In genomic region chr21:15653710-15654109, GRCh38 we compare ENCODE assay signal across 29 cellular contexts.
"Had no signal": no experiment of that assay in that cellular context is flagged by ENCODE, and none has a peak within 500 bp of the region (broad histone marks: within the 10 kb centered on the region; RNA-seq: fewer than 3 reads in every experiment).

No MANE protein-coding gene starts in this region.

- DNase-seq: activated CD4-positive, alpha-beta T cell treated with anti-CD3 and anti-CD28 coated beads, Interleukin-2, amount 10 ng/mL, durations not matched to agents 24 days and 14 days; activated CD4-positive, alpha-beta T cell treated with anti-CD3 and anti-CD28 coated beads, Interleukin-2, amount 50 U/mL, for 4 hours; activated CD8-positive, alpha-beta T cell treated with anti-CD3 and anti-CD28 coated beads for 36 hours; activated gamma-delta T cell; activated naive CD4-positive, alpha-beta T cell treated with Interleukin-2 at 50 U/mL for 16 hours; activated naive CD8-positive, alpha-beta T cell treated with anti-CD3 and anti-CD28 coated beads, Interleukin-2, amount 10 ng/mL, durations not matched to agents 7 days and 5 days; activated T-cell treated with anti-CD3 and anti-CD28 coated beads, Interleukin-2, amount 50 U/mL, for 24 hours; amygdala; Karpas-422; NCI-H1048; NCI-H1105 treated with DMSO at 0.1 percent for 48 hours; NCI-H1436; NCI-H1694 treated with DMSO at 0.1 percent for 48 hours; NCI-H2029; NCI-H2227 treated with DMSO at 0.1 percent for 48 hours; NCI-H446; NCI-H510A treated with DMSO at 0.1 percent for 48 hours; NCI-H748 treated with DMSO at 0.1 percent for 48 hours; NK-92 treated with Interleukin-12 subunit alpha and Interleukin-12 subunit beta, amount 100 ng/mL, for 24 hours; PC-3; Peyer's patch; RPMI8226; SHP77 treated with DMSO at 0.1 percent for 48 hours; T1000; WERI-Rb-1 had no signal

- H3K9me3 ChIP-seq: ascending aorta, Peyer's patch, SJSA1 had no signal

- H3K36me3 ChIP-seq: ascending aorta, cardiac muscle cell, Peyer's patch, SJSA1, WERI-Rb-1 had no signal

- H3K4me1 ChIP-seq: ascending aorta, Peyer's patch, SJSA1 had no signal

- H3K27me3 ChIP-seq: ascending aorta, cardiac muscle cell, Peyer's patch, SJSA1 had no signal

- H3K4me3 ChIP-seq: ascending aorta, cardiac muscle cell, K562, Peyer's patch, SJSA1 had no signal

- ATAC-seq: activated CD8-positive, alpha-beta T cell treated with anti-CD3 and anti-CD28 coated beads for 36 hours; K562; PC-3 had no signal

- H3K27ac ChIP-seq: ascending aorta, cardiac muscle cell, Peyer's patch, SJSA1, WERI-Rb-1 had no signal
